ENCODE assay signal across 13 cellular contexts in the genomic region with DNA sequence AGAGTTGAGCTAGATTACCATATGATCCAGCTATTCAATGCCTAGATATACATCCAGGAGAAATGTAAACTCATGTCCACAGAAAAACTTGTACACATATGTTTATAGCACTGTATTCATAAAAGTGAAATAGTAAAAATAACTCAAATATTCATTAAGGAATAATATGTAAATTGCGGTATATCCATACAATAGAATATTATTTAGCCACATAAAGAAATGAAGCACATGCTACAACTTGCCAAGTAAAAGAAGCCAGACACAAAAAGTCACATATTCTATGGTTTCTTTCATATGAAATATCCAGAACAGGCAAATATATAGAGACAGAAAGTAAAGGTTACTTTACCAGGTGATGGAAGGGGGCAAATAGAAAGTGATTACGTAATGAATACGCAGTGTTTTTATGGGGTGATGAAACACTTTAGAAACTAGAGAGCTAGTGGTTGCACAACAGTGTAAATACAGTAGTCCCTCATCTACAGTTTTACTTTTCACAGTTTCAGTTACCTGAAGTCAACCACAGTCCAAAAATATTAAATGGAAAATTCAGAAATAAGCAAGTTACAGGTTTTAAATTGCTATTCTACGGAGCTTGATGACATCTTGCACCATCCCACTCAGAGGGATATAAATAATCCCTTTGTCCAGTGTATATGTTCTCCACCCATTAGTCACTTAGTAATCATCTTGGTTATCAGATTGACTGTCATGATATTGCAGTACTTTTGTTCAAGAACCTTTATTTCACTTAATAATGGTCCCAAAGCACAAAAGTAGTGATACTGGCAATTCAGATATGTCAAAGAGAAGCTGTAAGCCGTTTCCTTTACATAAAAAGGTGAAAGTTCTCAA.
DNase-seq lines count a peak whose midpoint lies in the region; ATAC-seq and TF ChIP-seq lines count a peak whose summit lies in the region.
"Had no signal": no experiment of that assay in that cellular context is flagged by ENCODE, and none has a peak within 500 bp of the region (broad histone marks: within the 10 kb centered on the region; RNA-seq: fewer than 3 reads in every experiment).

No MANE protein-coding gene starts in this region.

- H3K36me3 Mint-ChIP-seq in activated B cell treated with CpG ODN at 0.5 μM for 24 hours (ENCODE audit: low read depth) (peaks cover 48% of the 10 kb centered on the region), progenitor cell of endocrine pancreas (ENCODE audit: insufficient read depth) (peaks cover 42% of the 10 kb centered on the region)
- H3K36me3 Mint-ChIP-seq in CD4-positive, alpha-beta T cell (ENCODE audit: low read depth), result peaks cover 67% of the 10 kb centered on the region

- POLR2A ChIA-PET in activated B cell treated with CpG ODN at 0.5 μM for 24 hours (lab: Charles Lee), result no interaction called here
- POLR2A ChIA-PET in CD4-positive, alpha-beta T cell (lab: Charles Lee), result interaction anchor here (1.0 kb wide), 1 partner anchor 35 kb away, joined by 3 read pairs; no protein-coding TSS in a partner anchor

- TF ChIP-seq CTCF in activated B cell treated with CpG ODN at 0.5 μM for 24 hours (IDR thresholded peaks at IDR 0.05) (no peak), progenitor cell of endocrine pancreas (IDR thresholded peaks at IDR 0.05; ENCODE audit: unreplicated experiment) (no peak)
- no peak for TF ChIP-seq CTCF in CD4-positive, alpha-beta T cell (IDR thresholded peaks at IDR 0.05)

- H3K27me3 Mint-ChIP-seq in activated B cell treated with CpG ODN at 0.5 μM for 24 hours (no peaks in the 10 kb centered on the region), progenitor cell of endocrine pancreas (no peaks in the 10 kb centered on the region)
- no peaks in the 10 kb centered on the region for H3K27me3 Mint-ChIP-seq in CD4-positive, alpha-beta T cell

- H3K27ac Mint-ChIP-seq in activated B cell treated with CpG ODN at 0.5 μM for 24 hours (peak overlapping the region; percentile 8), progenitor cell of endocrine pancreas (peak overlapping the region; percentile 19)
- H3K27ac Mint-ChIP-seq in CD4-positive, alpha-beta T cell, result no peak overlapping the region

- H3K27me3 ChIP-seq in CD4-positive, alpha-beta T cell (ENCODE audit: control insufficient read depth, insufficient read depth, low read length), result no peaks in the 10 kb centered on the region

- no peak overlapping the region for H3K27ac ChIP-seq in CD4-positive, alpha-beta T cell (ENCODE audit: low read depth, low read length)
- H3K27ac ChIP-seq: 22Rv1 had no signal

- H3K4me1 Mint-ChIP-seq in activated B cell treated with CpG ODN at 0.5 μM for 24 hours, result peaks cover 63% of the 10 kb centered on the region
- H3K4me1 Mint-ChIP-seq in progenitor cell of endocrine pancreas (ENCODE audit: low read depth), result peaks cover 2% of the 10 kb centered on the region
- H3K4me1 Mint-ChIP-seq in CD4-positive, alpha-beta T cell (ENCODE audit: low read depth), result peaks cover 85% of the 10 kb centered on the region

- intact Hi-C loops in activated B cell treated with CpG ODN at 0.5 μM for 24 hours (cut with micrococcal nuclease), result loop anchor here (10.0 kb wide), 2 partner anchors 55 to 845 kb away; no protein-coding TSS in a partner anchor
- intact Hi-C loops in CD4-positive, alpha-beta T cell (cut with DNase I, micrococcal nuclease), result loop anchor here (10.0 kb wide), 2 partner anchors 55 to 235 kb away; no protein-coding TSS in a partner anchor

- H3K9me3 ChIP-seq in CD4-positive, alpha-beta T cell (ENCODE audit: control insufficient read depth, low read length), result no peaks in the 10 kb centered on the region

- peak; percentile 88 for ATAC-seq in HG03354 (IDR thresholded peaks at IDR 0.05; ENCODE audit: poor library complexity, severe bottlenecking, unreplicated experiment)
- no peak for ATAC-seq in activated B cell treated with CpG ODN at 0.5 μM for 24 hours (ENCODE audit: low read depth)
- no peak for ATAC-seq in CD4-positive, alpha-beta T cell (ENCODE audit: poor library complexity)

- DNase-seq in DMS53 (lab: John Stamatoyannopoulos, UW) (peak; percentile 16), DMS53 treated with DMSO at 0.1 percent for 48 hours (lab: John Stamatoyannopoulos, UW; ENCODE audit: unreplicated experiment) (no peak), activated B cell treated with CpG ODN at 0.5 μM for 24 hours (no peak), progenitor cell of endocrine pancreas (ENCODE audit: low spot score, unreplicated experiment) (no peak), NK-92 (lab: John Stamatoyannopoulos, UW; ENCODE audit: unreplicated experiment) (no peak), epidermal melanocyte (ENCODE audit: insufficient read length, low spot score) (no peak)
- DNase-seq in CD4-positive, alpha-beta T cell, result no peak
- DNase-seq: activated CD4-positive, alpha-beta T cell treated with anti-CD3 and anti-CD28 coated beads, Interleukin-2, amount 50 U/mL, for 1 hour; foreskin melanocyte; H7; Kasumi-1 had no signal

- CTCF ChIA-PET in activated B cell treated with CpG ODN at 0.5 μM for 24 hours (lab: Charles Lee), result interaction anchor here (1.2 kb wide), 1 partner anchor 206 kb away, joined by 3 read pairs; no protein-coding TSS in a partner anchor
- CTCF ChIA-PET in CD4-positive, alpha-beta T cell (lab: Charles Lee), result no interaction called here

- H3K4me3 Mint-ChIP-seq in activated B cell treated with CpG ODN at 0.5 μM for 24 hours (no peak overlapping the region), progenitor cell of endocrine pancreas (ENCODE audit: low read depth) (no peak overlapping the region)
- no peak overlapping the region for H3K4me3 Mint-ChIP-seq in CD4-positive, alpha-beta T cell

- H3K9me3 Mint-ChIP-seq in activated B cell treated with CpG ODN at 0.5 μM for 24 hours (no peaks in the 10 kb centered on the region), progenitor cell of endocrine pancreas (ENCODE audit: low read depth) (peaks cover 23% of the 10 kb centered on the region)
- H3K9me3 Mint-ChIP-seq in CD4-positive, alpha-beta T cell, result peaks cover 4% of the 10 kb centered on the region
